Comparison of ENCODE assay signal across 8 cellular contexts in genomic region chr19:57389194-57389729, GRCh38. TPM values are rescaled to one million over a fixed set of nuclear protein-coding genes. Genes with fewer than 3 reads are reported as not detected.
DNase-seq lines count a peak whose midpoint lies in the region; ATAC-seq and TF ChIP-seq lines count a peak whose summit lies in the region.

No MANE protein-coding gene starts in this region.

- H3K4me1 ChIP-seq in Karpas-422 (ENCODE audit: low read length) = peaks cover 17% of the 10 kb centered on the region
- H3K4me1 ChIP-seq in colonic mucosa = no peaks in the 10 kb centered on the region

- H3K27ac Mint-ChIP-seq in nephron = peak overlapping the region; percentile 95 to 98 (median 98)

- H3K36me3 ChIP-seq in Karpas-422 (ENCODE audit: insufficient read depth, low read length) (peaks cover 21% of the 10 kb centered on the region), colonic mucosa (no peaks in the 10 kb centered on the region)

- H3K27me3 ChIP-seq in Karpas-422 (ENCODE audit: low read length) (no peaks in the 10 kb centered on the region), colonic mucosa (no peaks in the 10 kb centered on the region)

- TF ChIP-seq CTCF in C4-2B (conservative IDR thresholded peaks at IDR 0.05) (no peak), colonic mucosa (IDR thresholded peaks at IDR 0.05) (no peak), nephron (IDR thresholded peaks at IDR 0.05; ENCODE audit: unreplicated experiment in 3 of 3) (no peak)

- intact Hi-C loops in colonic mucosa (cut with DNase I) = no loop called here

- H3K4me3 ChIP-seq in Karpas-422 (ENCODE audit: low read length) (peak overlapping the region; percentile 82), colonic mucosa (peak overlapping the region; percentile 53)

- DNase-seq in Karpas-422 (no peak), colonic mucosa (no peak), AML-193 (lab: John Stamatoyannopoulos, UW) (no peak), globus pallidus (ENCODE audit: low spot score) (no peak)

- H3K36me3 Mint-ChIP-seq in nephron (ENCODE audit: low read depth) = peaks cover 42% of the 10 kb centered on the region

- ATAC-seq in GM21515 (IDR thresholded peaks at IDR 0.05; ENCODE audit: unreplicated experiment) (no peak), HG02840 (IDR thresholded peaks at IDR 0.05; ENCODE audit: low FRiP score, unreplicated experiment) (no peak)

- peak overlapping the region; percentile 92 to 100 (median 97) for H3K4me3 Mint-ChIP-seq in nephron

- H2AFZ ChIP-seq in Karpas-422 (ENCODE audit: low read length) = peak overlapping the region; percentile 61

- peaks cover 14% of the 10 kb centered on the region for H3K9me3 Mint-ChIP-seq in nephron

- H3K9me3 ChIP-seq in Karpas-422 (ENCODE audit: low read length) (peaks cover 38% of the 10 kb centered on the region), colonic mucosa (no peaks in the 10 kb centered on the region)

- H3K9ac ChIP-seq in Karpas-422 (ENCODE audit: low read length) (peak overlapping the region; percentile 55), colonic mucosa (ENCODE audit: low read depth in 2 of 2, low read length in 2 of 2) (peak overlapping the region in 1 of 2 donors; percentile 82)

- H3K27ac ChIP-seq in C4-2B (peak overlapping the region; percentile 80), Karpas-422 (ENCODE audit: low read length) (peak overlapping the region; percentile 38), colonic mucosa (peak overlapping the region; percentile 65)

- H3K79me2 ChIP-seq in Karpas-422 (ENCODE audit: low read length) = peaks cover 42% of the 10 kb centered on the region

- peaks cover 21% of the 10 kb centered on the region for H3K4me1 Mint-ChIP-seq in nephron

- H4K20me1 ChIP-seq in Karpas-422 (ENCODE audit: insufficient read depth, low read depth, low read length) = no peaks in the 10 kb centered on the region

- H3K4me2 ChIP-seq in Karpas-422 (ENCODE audit: low read depth, low read length, poor library complexity, severe bottlenecking) = peak overlapping the region; percentile 75

- no peaks in the 10 kb centered on the region for H3K27me3 Mint-ChIP-seq in nephron (ENCODE audit: low read depth)

- H3K9me2 ChIP-seq in Karpas-422 (replicated peaks; ENCODE audit: insufficient read depth, low read length) = no peaks in the 10 kb centered on the region

RNA-seq across cellular contexts. Expression of gene ZNF548, which starts 0.4 kb away (rescaled TPM):
- 37.3 and 40.4 TPM in 2 replicates for total RNA-seq in Karpas-422 (2014; rRNA removed; shearing (Covaris generic); ENCODE audit: low replicate concordance)
- 1 to 10 TPM; 6.5 to 7.6 TPM for total RNA-seq in colonic mucosa

RNA-seq across cellular contexts. Expression of gene ZNF17, which starts 21.7 kb away (rescaled TPM):
- total RNA-seq in Karpas-422 (2014; rRNA removed; shearing (Covaris generic); ENCODE audit: low replicate concordance) = 17.0 and 19.2 TPM in 2 replicates
- 1 to 10 TPM; 6.2 to 6.9 TPM for total RNA-seq in colonic mucosa

RNA-seq across cellular contexts. Expression of gene TRAPPC2B, which starts 25.9 kb away (rescaled TPM):
- total RNA-seq in Karpas-422 (2014; rRNA removed; shearing (Covaris generic); ENCODE audit: low replicate concordance) = 19.5 and 30.0 TPM in 2 replicates
- 1 to 10 TPM; 3.8 to 4.6 TPM for total RNA-seq in colonic mucosa

RNA-seq across cellular contexts. Expression of gene ZNF547, which starts 25.9 kb away (rescaled TPM):
- total RNA-seq in Karpas-422 (2014; rRNA removed; shearing (Covaris generic); ENCODE audit: low replicate concordance) = 3.1 and 6.5 TPM in 2 replicates
- 1 to 10 TPM; 1.2 to 2.3 TPM for total RNA-seq in colonic mucosa

RNA-seq across cellular contexts. Expression of gene ZNF304, which starts 38.2 kb away (rescaled TPM):
- total RNA-seq in Karpas-422 (2014; rRNA removed; shearing (Covaris generic); ENCODE audit: low replicate concordance) = 6.9 and 10.0 TPM in 2 replicates
- total RNA-seq in colonic mucosa = 1 to 10 TPM; 3.6 TPM
